1 cellular context compared by ENCODE assay signal in genomic region chr1:45521413-45522323, GRCh38.
TF ChIP-seq lines count a peak whose summit lies in the region.

Gene PRDX1, minus strand, starts transcription at chr1:45521884. Its CDS starts 2,841 bp downstream, at chr1:45519043.

TF ChIP-seq in HepG2, 621 proteins besides CTCF, POLR2A, EP300 and RAD21 (continued from another document and continues in another):
- TF ChIP-seq ZBTB37 (CRISPR knock-in tag; IDR thresholded peaks at IDR 0.05) (peak; percentile 28; the same call in 1 of the 2 replicates), SMAD1 (CRISPR knock-in tag; IDR thresholded peaks at IDR 0.05; ENCODE audit: borderline replicate concordance, low read depth) (peak; percentile 53; the same call in 1 of the 2 replicates), MIXL1 (CRISPR knock-in tag; IDR thresholded peaks at IDR 0.05) (peak; percentile 90), HOXA5 (CRISPR knock-in tag; IDR thresholded peaks at IDR 0.05) (peak; percentile 96), NAIF1 (CRISPR knock-in tag; IDR thresholded peaks at IDR 0.05; ENCODE audit: borderline replicate concordance) (peak; percentile 82), RARA (CRISPR knock-in tag; IDR thresholded peaks at IDR 0.05) (peak; percentile 67), SATB2 (CRISPR knock-in tag; IDR thresholded peaks at IDR 0.05) (0 out of 2 replicates have a peak, but pooled peaks have one; percentile 33), PREB (CRISPR knock-in tag; IDR thresholded peaks at IDR 0.05) (peak; percentile 90), U2AF1 (optimal IDR thresholded peaks at IDR 0.05; ENCODE audit: low read depth, low read length) (peak; percentile 96), ZNF644 (CRISPR knock-in tag; IDR thresholded peaks at IDR 0.05; ENCODE audit: low read depth) (no peak), STAT5B (CRISPR knock-in tag; IDR thresholded peaks at IDR 0.05) (peak; percentile 89), TBX2 (CRISPR knock-in tag; IDR thresholded peaks at IDR 0.05; ENCODE audit: borderline replicate concordance) (peak; percentile 83), ZFAT (CRISPR knock-in tag; conservative IDR thresholded peaks at IDR 0.05) (0 out of 2 replicates have a peak, but pooled peaks have one; percentile 22), ZNF576 (CRISPR knock-in tag; IDR thresholded peaks at IDR 0.05) (0 out of 2 replicates have a peak, but pooled peaks have one; percentile 33), ZNF569 (CRISPR knock-in tag; IDR thresholded peaks at IDR 0.05; ENCODE audit: borderline replicate concordance) (peak; percentile 81; the same call in 1 of the 2 replicates), KAT2B (IDR thresholded peaks at IDR 0.05; ENCODE audit: borderline replicate concordance, low read depth, low read length) (no peak), ZNF296 (CRISPR knock-in tag; conservative IDR thresholded peaks at IDR 0.05) (0 out of 2 replicates have a peak, but pooled peaks have one; percentile 78), ZNF333 (CRISPR knock-in tag; IDR thresholded peaks at IDR 0.05; ENCODE audit: borderline replicate concordance) (peak; percentile 84; the same call in 1 of the 2 replicates), SALL2 (CRISPR knock-in tag; IDR thresholded peaks at IDR 0.05) (peak; percentile 90), ZBTB3 (CRISPR knock-in tag; IDR thresholded peaks at IDR 0.05; ENCODE audit: borderline replicate concordance, low read depth) (peak; percentile 89; the same call in 1 of the 2 replicates), ZNF260 (CRISPR knock-in tag; IDR thresholded peaks at IDR 0.05; ENCODE audit: borderline replicate concordance, low read depth) (no peak), MXI1 (IDR thresholded peaks at IDR 0.05; ENCODE audit: borderline replicate concordance, low read depth, low read length) (peak; percentile 95), ZBTB20 (CRISPR knock-in tag; IDR thresholded peaks at IDR 0.05; ENCODE audit: borderline replicate concordance, low read depth) (peak; percentile 68; the same call in 1 of the 2 replicates), NFIB (CRISPR knock-in tag; IDR thresholded peaks at IDR 0.05; ENCODE audit: borderline replicate concordance) (no peak), ZNF850 (CRISPR knock-in tag; conservative IDR thresholded peaks at IDR 0.05) (no peak), ZNF678 (CRISPR knock-in tag; IDR thresholded peaks at IDR 0.05) (peak; percentile 91; the same call in 1 of the 2 replicates), ZNF724P (CRISPR knock-in tag; IDR thresholded peaks at IDR 0.05; ENCODE audit: borderline replicate concordance) (peak; percentile 83; the same call in 1 of the 2 replicates), PCBP1 (IDR thresholded peaks at IDR 0.05; ENCODE audit: borderline replicate concordance, low read depth, low read length) (no peak), KDM3A (CRISPR knock-in tag; IDR thresholded peaks at IDR 0.05; ENCODE audit: low read depth) (peak; percentile 90), XBP1 (CRISPR knock-in tag; IDR thresholded peaks at IDR 0.05) (peak; percentile 88; the same call in 1 of the 2 replicates), MED8 (CRISPR knock-in tag; IDR thresholded peaks at IDR 0.05; ENCODE audit: insufficient replicate concordance) (peak; percentile 88), ZNF619 (CRISPR knock-in tag; IDR thresholded peaks at IDR 0.05) (peak; percentile 80; the same call in 1 of the 2 replicates), MZF1 (CRISPR knock-in tag; IDR thresholded peaks at IDR 0.05; ENCODE audit: borderline replicate concordance) (no peak), CBX1 (IDR thresholded peaks at IDR 0.05; ENCODE audit: low read depth) (peak; percentile 96), HOXA3 (CRISPR knock-in tag; IDR thresholded peaks at IDR 0.05) (peak; percentile 85), ZNF468 (CRISPR knock-in tag; IDR thresholded peaks at IDR 0.05) (no peak; the same call in 1 of the 2 replicates), HNRNPH1 (optimal IDR thresholded peaks at IDR 0.05; ENCODE audit: low read depth, low read length) (peak; percentile 40), KMT2B (CRISPR knock-in tag; IDR thresholded peaks at IDR 0.05) (peak; percentile 93), ZNF180 (CRISPR knock-in tag; IDR thresholded peaks at IDR 0.05; ENCODE audit: borderline replicate concordance, low read depth) (0 out of 2 replicates have a peak, but pooled peaks have one; percentile 67), GMEB1 (CRISPR knock-in tag; IDR thresholded peaks at IDR 0.05; ENCODE audit: borderline replicate concordance) (peak; percentile 85), ZSCAN21 (CRISPR knock-in tag; IDR thresholded peaks at IDR 0.05; ENCODE audit: borderline replicate concordance) (peak; percentile 76), NFYB (CRISPR knock-in tag; IDR thresholded peaks at IDR 0.05) (0 out of 2 replicates have a peak, but pooled peaks have one; percentile 8), ZNF672 (CRISPR knock-in tag; IDR thresholded peaks at IDR 0.05) (no peak), CHD4 (IDR thresholded peaks at IDR 0.05; ENCODE audit: borderline replicate concordance, low read length) (no peak), ZBTB43 (CRISPR knock-in tag; conservative IDR thresholded peaks at IDR 0.05) (peak; percentile 77; the same call in 1 of the 2 replicates), ZNF362 (CRISPR knock-in tag; IDR thresholded peaks at IDR 0.05; ENCODE audit: borderline replicate concordance) (peak; percentile 74; the same call in 1 of the 2 replicates), DPF2 (CRISPR knock-in tag; IDR thresholded peaks at IDR 0.05; ENCODE audit: borderline replicate concordance, low read depth) (peak; percentile 40; the same call in 1 of the 2 replicates), ZSCAN5A (CRISPR knock-in tag; IDR thresholded peaks at IDR 0.05; ENCODE audit: borderline replicate concordance) (peak; percentile 98), GTF2F1 (IDR thresholded peaks at IDR 0.05; ENCODE audit: low read length) (peak; percentile 98), FOXA3 (CRISPR knock-in tag; IDR thresholded peaks at IDR 0.05) (peak; percentile 85), RNF219 (CRISPR knock-in tag; IDR thresholded peaks at IDR 0.05) (peak; percentile 85; the same call in 1 of the 2 replicates), MTA3 (CRISPR knock-in tag; IDR thresholded peaks at IDR 0.05) (0 out of 2 replicates have a peak, but pooled peaks have one; percentile 33), GPBP1L1 (CRISPR knock-in tag; IDR thresholded peaks at IDR 0.05) (no peak), CCDC6 (CRISPR knock-in tag; IDR thresholded peaks at IDR 0.05) (peak; percentile 94), ZNF160 (CRISPR knock-in tag; IDR thresholded peaks at IDR 0.05) (peak; percentile 96), ZNF546 (CRISPR knock-in tag; conservative IDR thresholded peaks at IDR 0.05) (peak; percentile 73; the same call in 1 of the 2 replicates), MLX (CRISPR knock-in tag; IDR thresholded peaks at IDR 0.05) (peak; percentile 68; the same call in 1 of the 2 replicates), EZH2 (conservative IDR thresholded peaks at IDR 0.05; ENCODE audit: low read depth, low read length) (no peak)
